9 cellular contexts compared by ENCODE assay signal in the genomic region with DNA sequence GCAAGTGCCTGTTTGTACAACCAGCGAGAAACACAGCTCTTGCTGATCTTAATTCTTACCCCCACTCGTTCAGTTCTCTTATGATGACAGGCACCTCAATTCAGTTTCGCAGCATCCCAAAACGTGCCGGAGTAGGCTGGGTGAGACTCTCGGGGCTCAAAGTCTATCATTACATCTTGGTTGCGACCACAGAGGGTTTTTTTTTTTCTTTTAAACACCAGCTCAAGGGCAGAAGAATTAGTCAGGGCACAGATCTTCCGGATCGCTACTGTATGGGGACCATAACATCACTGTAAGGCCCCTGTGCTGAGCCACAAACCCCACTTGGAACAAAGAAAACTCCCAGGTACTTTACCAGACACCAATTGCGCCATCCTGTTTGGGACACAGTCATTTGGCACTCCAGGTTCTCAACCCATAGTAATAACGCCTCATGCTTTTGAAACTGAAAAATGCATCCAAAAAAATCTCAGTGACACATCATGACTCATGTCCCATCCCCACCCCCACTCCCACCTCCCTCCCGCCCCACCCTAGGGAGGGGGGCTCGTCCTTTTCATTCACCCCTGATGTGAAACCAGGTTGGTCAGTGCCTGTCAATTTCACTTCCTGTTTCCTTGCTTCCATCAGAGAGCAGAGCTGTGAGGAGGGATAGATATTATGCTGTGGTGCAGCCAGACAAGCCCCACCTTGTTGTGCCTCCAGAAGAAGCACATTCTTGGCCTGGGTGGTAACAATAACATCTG. TPM values are rescaled to one million over a fixed set of nuclear protein-coding genes. Genes with fewer than 3 reads are reported as not detected.
DNase-seq lines count a peak whose midpoint lies in the region; ATAC-seq and TF ChIP-seq lines count a peak whose summit lies in the region.
"Had no signal": no experiment of that assay in that cellular context is flagged by ENCODE, and none has a peak within 500 bp of the region (broad histone marks: within the 10 kb centered on the region; RNA-seq: fewer than 3 reads in every experiment).

No MANE protein-coding gene starts in this region.

- no peak for TF ChIP-seq POLR2A in thyroid gland (IDR thresholded peaks at IDR 0.05)

- H2AFZ ChIP-seq in DND-41 (ENCODE audit: low read depth, low read length): no peak overlapping the region
- no peak overlapping the region for H2AFZ ChIP-seq in Karpas-422 (ENCODE audit: low read length)

- ATAC-seq in DND-41 (ENCODE audit: insufficient read depth, low read depth): peak; percentile 35; the same call in 1 of the 3 replicates
- peak; percentile 83 for ATAC-seq in GM21723 (IDR thresholded peaks at IDR 0.05; ENCODE audit: unreplicated experiment)
- peak; percentile 93 for ATAC-seq in foreskin keratinocyte

- H3K79me2 ChIP-seq in DND-41 (ENCODE audit: insufficient read depth, low read length): no peaks in the 10 kb centered on the region
- no peaks in the 10 kb centered on the region for H3K79me2 ChIP-seq in Karpas-422 (ENCODE audit: low read length)

- peaks cover 71% of the 10 kb centered on the region for H3K36me3 Mint-ChIP-seq in stimulated activated naive CD8-positive, alpha-beta T cell treated with anti-CD3 and anti-CD28 coated beads, Interleukin-15, Interleukin-2, amounts not matched to agents 100 ng/mL and 50 ng/mL, for 24 hours (ENCODE audit: low read depth)

- H3K27ac ChIP-seq in DND-41 (ENCODE audit: low read length) (no peak overlapping the region), Karpas-422 (ENCODE audit: low read length) (no peak overlapping the region), foreskin keratinocyte (peak overlapping the region; percentile 76), thyroid gland (no peak overlapping the region)

- H3K27me3 ChIP-seq in DND-41 (ENCODE audit: insufficient read depth, low read length, poor library complexity) (no peaks in the 10 kb centered on the region), Karpas-422 (ENCODE audit: low read length) (no peaks in the 10 kb centered on the region), foreskin keratinocyte (no peaks in the 10 kb centered on the region), thyroid gland (no peaks in the 10 kb centered on the region)

- no peaks in the 10 kb centered on the region for H3K9me2 ChIP-seq in Karpas-422 (replicated peaks; ENCODE audit: insufficient read depth, low read length)

- DNase-seq in DND-41 (peak; percentile 8), Karpas-422 (peak; percentile 63), foreskin keratinocyte (peak; percentile 71 to 93), thyroid gland (no peak), Kasumi-1 (lab: John Stamatoyannopoulos, UW) (no peak)
- peak; percentile 88 for DNase-seq in activated CD8-positive, alpha-beta memory T cell treated with anti-CD3 and anti-CD28 coated beads for 24 hours

- H3K4me3 ChIP-seq in DND-41 (ENCODE audit: low read depth in 1 of 2, low read length in 2 of 2): no peak overlapping the region
- H3K4me3 ChIP-seq in Karpas-422 (ENCODE audit: low read length): no peak overlapping the region
- no peak overlapping the region for H3K4me3 ChIP-seq in thyroid gland (replicated peaks in 1 of 3)

- H3K9me3 ChIP-seq in DND-41 (ENCODE audit: insufficient read depth, low read length, severe bottlenecking): no peaks in the 10 kb centered on the region
- no peaks in the 10 kb centered on the region for H3K9me3 ChIP-seq in Karpas-422 (ENCODE audit: low read length)
- no peaks in the 10 kb centered on the region for H3K9me3 ChIP-seq in thyroid gland

- H3K4me1 ChIP-seq in DND-41 (ENCODE audit: insufficient read depth, low read length) (no peaks in the 10 kb centered on the region), Karpas-422 (ENCODE audit: low read length) (peaks cover 8% of the 10 kb centered on the region), foreskin keratinocyte (peaks cover 13% of the 10 kb centered on the region), thyroid gland (no peaks in the 10 kb centered on the region)

- H3K4me2 ChIP-seq in DND-41 (ENCODE audit: insufficient read depth, low read length) (no peak overlapping the region), Karpas-422 (ENCODE audit: low read depth, low read length, poor library complexity, severe bottlenecking) (no peak overlapping the region)

- H3K9ac ChIP-seq in DND-41 (ENCODE audit: low read depth, low read length): no peak overlapping the region
- no peak overlapping the region for H3K9ac ChIP-seq in Karpas-422 (ENCODE audit: low read length)

- 71 to 76% methylated on average over 13 of the region's 13 CpGs for WGBS in thyroid gland, 2 donors

- H3K36me3 ChIP-seq in DND-41 (ENCODE audit: insufficient read depth, low read length) (no peaks in the 10 kb centered on the region), Karpas-422 (ENCODE audit: insufficient read depth, low read length) (no peaks in the 10 kb centered on the region), thyroid gland (no peaks in the 10 kb centered on the region)

- peak overlapping the region; percentile 96 for H3K27ac Mint-ChIP-seq in stimulated activated naive CD8-positive, alpha-beta T cell treated with anti-CD3 and anti-CD28 coated beads, Interleukin-15, Interleukin-2, amounts not matched to agents 100 ng/mL and 50 ng/mL, for 24 hours

- H3K4me3 Mint-ChIP-seq in stimulated activated naive CD8-positive, alpha-beta T cell treated with anti-CD3 and anti-CD28 coated beads, Interleukin-15, Interleukin-2, amounts not matched to agents 100 ng/mL and 50 ng/mL, for 24 hours: peak overlapping the region; percentile 70

- no peaks in the 10 kb centered on the region for H4K20me1 ChIP-seq in DND-41 (ENCODE audit: insufficient read depth, low read length)
- H4K20me1 ChIP-seq in Karpas-422 (ENCODE audit: insufficient read depth, low read depth, low read length): no peaks in the 10 kb centered on the region

- H3K27me3 Mint-ChIP-seq in stimulated activated naive CD8-positive, alpha-beta T cell treated with anti-CD3 and anti-CD28 coated beads, Interleukin-15, Interleukin-2, amounts not matched to agents 100 ng/mL and 50 ng/mL, for 24 hours: no peaks in the 10 kb centered on the region

- H3K4me1 Mint-ChIP-seq in stimulated activated naive CD8-positive, alpha-beta T cell treated with anti-CD3 and anti-CD28 coated beads, Interleukin-15, Interleukin-2, amounts not matched to agents 100 ng/mL and 50 ng/mL, for 24 hours (ENCODE audit: low read depth): peaks cover 97% of the 10 kb centered on the region

- TF ChIP-seq CTCF in DND-41 (IDR thresholded peaks at IDR 0.05; ENCODE audit: borderline replicate concordance, extremely low read depth, low read length, poor library complexity, severe bottlenecking): no peak
- no peak for TF ChIP-seq CTCF in foreskin keratinocyte (conservative IDR thresholded peaks at IDR 0.05)
- TF ChIP-seq CTCF in thyroid gland (IDR thresholded peaks at IDR 0.05): no peak

- intact Hi-C loops in thyroid gland (cut with DNase I): no loop called here

- H3K9me3 Mint-ChIP-seq in stimulated activated naive CD8-positive, alpha-beta T cell treated with anti-CD3 and anti-CD28 coated beads, Interleukin-15, Interleukin-2, amounts not matched to agents 100 ng/mL and 50 ng/mL, for 24 hours: no peaks in the 10 kb centered on the region

RNA-seq across cellular contexts. Expression of a gene that starts 41.0 kb away (rescaled TPM):
- not detected in 2 replicates for total RNA-seq in Karpas-422 (2014; rRNA removed; shearing (Covaris generic); ENCODE audit: low replicate concordance)
- total RNA-seq in foreskin keratinocyte: not detected in 2 replicates
- polyA plus RNA-seq in foreskin keratinocyte: not detected in 2 replicates
- total RNA-seq in thyroid gland: under 1 TPM in 3 of 4 donors, not detected in 1; 0.56 to 0.83 (median 0.81) TPM
- total RNA-seq: glomerular endothelial cell had no signal

Comparison
In these comparisons a context has a peak if more than half of its experiments do, and no peak if none do; other contexts are left out.
1. ATAC-seq: peak in every context shown above with its lines; median percentile 93 in foreskin keratinocyte; 83 in GM21723; 35 in DND-41.
2. DNase-seq: peak in DND-41 (single experiment), Karpas-422 (single experiment), activated CD8-positive, alpha-beta memory T cell treated with anti-CD3 and anti-CD28 coated beads for 24 hours (single experiment) and foreskin keratinocyte (2 of 2); none in thyroid gland (0 of 2) and Kasumi-1 (0 of 2).